Comparison of ENCODE assay signal across 1 cellular context in the genomic region with DNA sequence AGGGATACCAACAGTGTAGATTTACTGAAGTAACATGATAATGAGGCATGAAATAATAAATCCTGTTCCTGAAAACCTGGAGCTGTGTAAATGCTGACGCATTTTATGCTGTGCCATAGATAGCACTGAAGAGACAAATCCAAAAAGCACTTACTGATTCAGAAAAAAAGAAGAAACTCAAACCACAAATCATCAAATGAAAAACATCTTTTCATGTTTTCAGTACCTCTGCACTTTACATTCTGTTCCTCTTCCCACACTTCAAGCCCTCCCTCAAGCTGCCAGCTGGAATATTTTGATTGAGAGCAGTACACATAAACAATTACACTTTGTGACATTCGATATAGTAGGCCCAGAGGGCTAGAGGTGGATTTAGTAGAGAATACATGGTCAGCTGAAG.
TF ChIP-seq lines count a peak whose summit lies in the region.

No MANE protein-coding gene starts in this region.

TF ChIP-seq in SK-N-SH, 30 proteins besides CTCF, POLR2A, EP300 and RAD21 (continued from another document):
- TF ChIP-seq NFIC (IDR thresholded peaks at IDR 0.05; ENCODE audit: borderline replicate concordance) (peak; percentile 66), FOXM1 (IDR thresholded peaks at IDR 0.05; ENCODE audit: low read depth) (peak; percentile 77; the same call in 1 of the 2 replicates), FOXJ3 (CRISPR knock-in tag; IDR thresholded peaks at IDR 0.05) (no peak), IRF3 (IDR thresholded peaks at IDR 0.05; ENCODE audit: low read depth, low read length) (no peak), NRF1 (IDR thresholded peaks at IDR 0.05; ENCODE audit: low read depth, low read length) (no peak), PBX3 (IDR thresholded peaks at IDR 0.05) (peak; percentile 86), ZBTB33 (IDR thresholded peaks at IDR 0.05; ENCODE audit: borderline replicate concordance, low read depth) (0 out of 2 replicates have a peak, but pooled peaks have one; percentile 48)
